8 cellular contexts compared by ENCODE assay signal in genomic region chr16:30902070-30902972, GRCh38. TPM values are rescaled to one million over a fixed set of nuclear protein-coding genes. Genes with fewer than 3 reads are reported as not detected.
DNase-seq lines count a peak whose midpoint lies in the region; ATAC-seq and TF ChIP-seq lines count a peak whose summit lies in the region.

No MANE protein-coding gene starts in this region.

- no peaks in the 10 kb centered on the region for H3K36me3 Mint-ChIP-seq in T-helper 17 cell (ENCODE audit: low read depth)

- H3K9ac ChIP-seq in HUES6 (ENCODE audit: low read length) (peak overlapping the region; percentile 89), iPS-18a (ENCODE audit: low read length) (peak overlapping the region; percentile 56)

- H3K27me3 ChIP-seq in BJ (ENCODE audit: control insufficient read depth, insufficient read depth, low read length) (no peaks in the 10 kb centered on the region), HUES6 (ENCODE audit: control insufficient read depth, insufficient read depth, low read length) (peaks cover 9% of the 10 kb centered on the region), brain microvascular endothelial cell (replicated peaks) (no peaks in the 10 kb centered on the region), iPS-18a (ENCODE audit: control insufficient read depth, insufficient read depth, low read length) (peaks cover 12% of the 10 kb centered on the region), sigmoid colon (no peaks in the 10 kb centered on the region)

- POLR2A ChIA-PET in BJ (lab: Charles Lee): interaction anchor here (0.6 to 1.3 kb wide), 2 partner anchors 28 to 569 kb away, joined by 3 to 4 read pairs; partner anchors contain the start of gene TGFB1I1

- no peaks in the 10 kb centered on the region for H3K36me3 ChIP-seq in BJ (ENCODE audit: control insufficient read depth, insufficient read depth, low read length)
- no peaks in the 10 kb centered on the region for H3K36me3 ChIP-seq in HUES6 (ENCODE audit: control insufficient read depth, insufficient read depth, low read length)
- no peaks in the 10 kb centered on the region for H3K36me3 ChIP-seq in brain microvascular endothelial cell (replicated peaks)
- no peaks in the 10 kb centered on the region for H3K36me3 ChIP-seq in iPS-18a (ENCODE audit: control insufficient read depth, low read depth, low read length)
- H3K36me3 ChIP-seq in sigmoid colon: no peaks in the 10 kb centered on the region

- H3K4me1 ChIP-seq in HUES6 (ENCODE audit: control insufficient read depth, insufficient read depth, low read length) (peaks cover 9% of the 10 kb centered on the region; the same call in 1 of the 2 replicates), iPS-18a (ENCODE audit: control insufficient read depth, low read depth, low read length) (no peaks in the 10 kb centered on the region), sigmoid colon (peaks cover 0 to 26% (median 21%) of the 10 kb centered on the region in 4 donors)

- H3K27ac ChIP-seq in HUES6 (ENCODE audit: low read depth, low read length): peak overlapping the region; percentile 28; the same call in 1 of the 2 replicates
- H3K27ac ChIP-seq in brain microvascular endothelial cell: peak overlapping the region; percentile 68
- no peak overlapping the region for H3K27ac ChIP-seq in iPS-18a (ENCODE audit: low read length)
- peak overlapping the region; percentile 89 to 92 (median 91) for H3K27ac ChIP-seq in sigmoid colon

- peak overlapping the region; percentile 96 for H3K27ac Mint-ChIP-seq in T-helper 17 cell

- no peak for TF ChIP-seq POLR2A in sigmoid colon (IDR thresholded peaks at IDR 0.05)

- in situ Hi-C loops in brain microvascular endothelial cell (cut with HindIII; ENCODE audit: low pct_ligation_motif_present, low sequenced_read_pairs): no loop called here

- intact Hi-C loops in sigmoid colon (cut with DNase I): loop anchor here (1.0 kb wide), 1 partner anchor 58 kb away; no protein-coding TSS in a partner anchor

- peaks cover 18% of the 10 kb centered on the region for H3K4me1 Mint-ChIP-seq in T-helper 17 cell

- no peak for TF ChIP-seq EP300 in sigmoid colon (IDR thresholded peaks at IDR 0.05)

- ATAC-seq in GM18519 (IDR thresholded peaks at IDR 0.05; ENCODE audit: low FRiP score, unreplicated experiment) (peak; percentile 43), T-helper 17 cell (peak; percentile 91), GM21367 (IDR thresholded peaks at IDR 0.05; ENCODE audit: unreplicated experiment) (no peak)

- H3K27me3 Mint-ChIP-seq in T-helper 17 cell: no peaks in the 10 kb centered on the region

- no peaks in the 10 kb centered on the region for H3K9me3 ChIP-seq in HUES6 (ENCODE audit: control insufficient read depth, insufficient read depth, low read depth, low read length)
- no peaks in the 10 kb centered on the region for H3K9me3 ChIP-seq in T-helper 17 cell (ENCODE audit: control insufficient read depth, low read length, poor library complexity, severe bottlenecking)
- H3K9me3 ChIP-seq in iPS-18a (ENCODE audit: control insufficient read depth, low read depth, low read length): no peaks in the 10 kb centered on the region
- H3K9me3 ChIP-seq in sigmoid colon: no peaks in the 10 kb centered on the region

- TF ChIP-seq CTCF in BJ (IDR thresholded peaks at IDR 0.05; ENCODE audit: insufficient read depth, low read depth, low read length) (no peak), brain microvascular endothelial cell (IDR thresholded peaks at IDR 0.05; ENCODE audit: low read depth, low read length, missing control alignments) (no peak), sigmoid colon (IDR thresholded peaks at IDR 0.05) (peak in 2 of 4 experiments; percentile 17 to 43)

- peak overlapping the region; percentile 34 for H3K4me3 ChIP-seq in BJ (ENCODE audit: low read depth, low read length)
- H3K4me3 ChIP-seq in HUES6 (ENCODE audit: low read depth, low read length): peak overlapping the region; percentile 70
- H3K4me3 ChIP-seq in brain microvascular endothelial cell (ENCODE audit: low read depth, low read length): peak overlapping the region; percentile 53
- peak overlapping the region; percentile 50 for H3K4me3 ChIP-seq in iPS-18a (ENCODE audit: low read length)
- H3K4me3 ChIP-seq in sigmoid colon: peak overlapping the region; percentile 36 to 65 (median 60)

- H3K4me3 Mint-ChIP-seq in T-helper 17 cell: peak overlapping the region; percentile 97

- CTCF ChIA-PET in BJ (lab: Yijun Ruan, JAX): interaction anchor here (0.5 to 3.6 kb wide), 24 partner anchors 11 to 132 kb away, joined by 3 to 55 read pairs (median 4); no protein-coding TSS in a partner anchor

- no peak for DNase-seq in BJ (ENCODE audit: low read depth)
- peak; percentile 46 to 54 (median 53) for DNase-seq in T-helper 17 cell
- DNase-seq in brain microvascular endothelial cell: peak; percentile 16
- peak; percentile 81 for DNase-seq in sigmoid colon

- 7 to 9% methylated on average over 93 of the region's 93 CpGs for WGBS in sigmoid colon, 2 donors

RNA-seq across cellular contexts. Expression of gene CTF1, which starts 5.9 kb away (rescaled TPM):
- polyA plus RNA-seq in BJ (2011; rRNA removed) (14.9 and 22.2 TPM in 2 replicates), sigmoid colon (1 to 10 TPM in 2 of 3 donors, under 1 TPM in 1; 0.46 to 3.6 (median 1.5) TPM)
- 6.6 and 8.8 TPM in 2 replicates for polyA minus RNA-seq in BJ (2011; rRNA and poly(A)+ RNA removed)
- total RNA-seq in T-helper 17 cell (under 1 TPM in 1 of 2 donors, not detected in 1; 0.26 TPM), sigmoid colon (1 to 10 TPM; 2.3 to 6.9 (median 4.9) TPM)

RNA-seq across cellular contexts. Expression of gene BCL7C, which starts 8.4 kb away (rescaled TPM):
- polyA plus RNA-seq in BJ (2011; rRNA removed) (27.4 and 27.8 TPM in 2 replicates), sigmoid colon (10 to 100 TPM; 27.9 to 42.0 (median 30.7) TPM)
- polyA minus RNA-seq in BJ (2011; rRNA and poly(A)+ RNA removed): 6.5 and 9.4 TPM in 2 replicates
- total RNA-seq in T-helper 17 cell (10 to 100 TPM; 22.5 to 22.8 TPM), sigmoid colon (10 to 100 TPM; 45.7 to 63.1 (median 55.2) TPM)

RNA-seq across cellular contexts. Expression of gene FBXL19, which starts 21.1 kb away (rescaled TPM):
- polyA plus RNA-seq in BJ (2011; rRNA removed) (5.9 and 7.6 TPM in 2 replicates), sigmoid colon (10 to 100 TPM in 1 of 3 donors, 1 to 10 TPM in 2; 3.0 to 32.7 (median 8.3) TPM)
- polyA minus RNA-seq in BJ (2011; rRNA and poly(A)+ RNA removed): 5.5 and 7.6 TPM in 2 replicates
- total RNA-seq in T-helper 17 cell (10 to 100 TPM; 12.6 to 13.2 TPM), sigmoid colon (10 to 100 TPM in 3 of 4 donors, 1 to 10 TPM in 1; 7.9 to 18.3 (median 13.0) TPM)

RNA-seq across cellular contexts. Expression of gene ORAI3, which starts 46.5 kb away (rescaled TPM):
- polyA plus RNA-seq in BJ (2011; rRNA removed) (25.6 and 37.1 TPM in 2 replicates), sigmoid colon (10 to 100 TPM in 2 of 3 donors, 1 to 10 TPM in 1; 8.6 to 16.1 (median 15.6) TPM)
- 22.4 and 25.4 TPM in 2 replicates for polyA minus RNA-seq in BJ (2011; rRNA and poly(A)+ RNA removed)
- total RNA-seq in T-helper 17 cell (1 to 10 TPM; 6.4 to 7.5 TPM), sigmoid colon (10 to 100 TPM; 33.3 to 43.3 (median 40.5) TPM)

RNA-seq across cellular contexts. Expression of gene SETD1A, which starts 55.2 kb away (rescaled TPM):
- 0.96 and 1.4 TPM in 2 replicates for polyA plus RNA-seq in BJ (2011; rRNA removed)
- 3.1 TPM in 2 replicates for polyA minus RNA-seq in BJ (2011; rRNA and poly(A)+ RNA removed)
- total RNA-seq in T-helper 17 cell: 10 to 100 TPM; 31.3 to 45.5 TPM
- total RNA-seq in sigmoid colon: 10 to 100 TPM in 1 of 4 donors, 1 to 10 TPM in 3; 5.0 to 16.0 (median 7.1) TPM
- polyA plus RNA-seq in sigmoid colon: 10 to 100 TPM in 1 of 3 donors, 1 to 10 TPM in 2; 2.4 to 13.1 (median 3.2) TPM
